ENCODE assay signal across 1 cellular context in the genomic region with DNA sequence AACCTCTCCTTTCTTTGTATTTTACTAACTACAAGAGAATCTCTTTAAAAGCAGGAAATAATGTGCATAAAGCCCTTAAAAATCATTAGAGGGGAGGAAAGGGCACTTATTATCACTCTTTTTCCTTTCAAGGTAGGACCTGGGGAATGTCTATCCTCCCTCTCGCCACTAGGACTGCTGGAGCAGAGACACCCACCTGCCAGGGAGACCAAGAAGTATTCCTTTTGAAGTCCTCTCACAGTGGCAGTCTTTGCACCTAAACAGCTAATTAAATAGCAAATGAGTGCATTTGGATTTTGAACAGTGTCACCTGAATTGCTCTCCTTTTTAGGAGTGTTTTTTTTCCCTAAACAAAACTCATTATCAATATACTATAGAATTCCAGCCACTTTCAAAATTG.
TF ChIP-seq lines count a peak whose summit lies in the region.

No MANE protein-coding gene starts in this region.

TF ChIP-seq in HCT116, 20 proteins besides CTCF, POLR2A, EP300 and RAD21:
- TF ChIP-seq TCF7L2 (IDR thresholded peaks at IDR 0.05; ENCODE audit: borderline replicate concordance, extremely low read depth, insufficient read depth, insufficient read length) (no peak), CEBPB (IDR thresholded peaks at IDR 0.05; ENCODE audit: low read depth) (no peak), POLR2AphosphoS5 (IDR thresholded peaks at IDR 0.05; ENCODE audit: low read depth, low read length) (no peak), FOSL1 (IDR thresholded peaks at IDR 0.05; ENCODE audit: low read depth) (no peak)
- TF ChIP-seq, protein P1, sequence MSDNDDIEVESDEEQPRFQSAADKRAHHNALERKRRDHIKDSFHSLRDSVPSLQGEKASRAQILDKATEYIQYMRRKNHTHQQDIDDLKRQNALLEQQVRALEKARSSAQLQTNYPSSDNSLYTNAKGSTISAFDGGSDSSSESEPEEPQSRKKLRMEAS (IDR thresholded peaks at IDR 0.05), result no peak
- TF ChIP-seq, protein P2, sequence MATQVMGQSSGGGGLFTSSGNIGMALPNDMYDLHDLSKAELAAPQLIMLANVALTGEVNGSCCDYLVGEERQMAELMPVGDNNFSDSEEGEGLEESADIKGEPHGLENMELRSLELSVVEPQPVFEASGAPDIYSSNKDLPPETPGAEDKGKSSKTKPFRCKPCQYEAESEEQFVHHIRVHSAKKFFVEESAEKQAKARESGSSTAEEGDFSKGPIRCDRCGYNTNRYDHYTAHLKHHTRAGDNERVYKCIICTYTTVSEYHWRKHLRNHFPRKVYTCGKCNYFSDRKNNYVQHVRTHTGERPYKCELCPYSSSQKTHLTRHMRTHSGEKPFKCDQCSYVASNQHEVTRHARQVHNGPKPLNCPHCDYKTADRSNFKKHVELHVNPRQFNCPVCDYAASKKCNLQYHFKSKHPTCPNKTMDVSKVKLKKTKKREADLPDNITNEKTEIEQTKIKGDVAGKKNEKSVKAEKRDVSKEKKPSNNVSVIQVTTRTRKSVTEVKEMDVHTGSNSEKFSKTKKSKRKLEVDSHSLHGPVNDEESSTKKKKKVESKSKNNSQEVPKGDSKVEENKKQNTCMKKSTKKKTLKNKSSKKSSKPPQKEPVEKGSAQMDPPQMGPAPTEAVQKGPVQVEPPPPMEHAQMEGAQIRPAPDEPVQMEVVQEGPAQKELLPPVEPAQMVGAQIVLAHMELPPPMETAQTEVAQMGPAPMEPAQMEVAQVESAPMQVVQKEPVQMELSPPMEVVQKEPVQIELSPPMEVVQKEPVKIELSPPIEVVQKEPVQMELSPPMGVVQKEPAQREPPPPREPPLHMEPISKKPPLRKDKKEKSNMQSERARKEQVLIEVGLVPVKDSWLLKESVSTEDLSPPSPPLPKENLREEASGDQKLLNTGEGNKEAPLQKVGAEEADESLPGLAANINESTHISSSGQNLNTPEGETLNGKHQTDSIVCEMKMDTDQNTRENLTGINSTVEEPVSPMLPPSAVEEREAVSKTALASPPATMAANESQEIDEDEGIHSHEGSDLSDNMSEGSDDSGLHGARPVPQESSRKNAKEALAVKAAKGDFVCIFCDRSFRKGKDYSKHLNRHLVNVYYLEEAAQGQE (IDR thresholded peaks at IDR 0.05; ENCODE audit: low read depth), result no peak
